Comparison of ENCODE assay signal across 8 cellular contexts in genomic region chr4:30718021-30718888, GRCh38. TPM values are rescaled to one million over a fixed set of nuclear protein-coding genes. Genes with fewer than 3 reads are reported as not detected.
DNase-seq lines count a peak whose midpoint lies in the region; ATAC-seq and TF ChIP-seq lines count a peak whose summit lies in the region.

No MANE protein-coding gene starts in this region.

- no peaks in the 10 kb centered on the region for H3K4me1 Mint-ChIP-seq in Caco-2 (ENCODE audit: low read depth, unreplicated experiment)
- H3K4me1 Mint-ChIP-seq in immature natural killer cell: peaks cover 25 to 32% of the 10 kb centered on the region in 2 donors
- H3K4me1 Mint-ChIP-seq in stimulated activated naive B cell treated with anti-CD40 and anti-IgM and Interleukin-4, amounts not matched to agents 10 μg/mL and 1 μg/mL and 100 μg/mL, for 72 hours: peaks cover 20 to 38% of the 10 kb centered on the region in 2 donors

- no peak for TF ChIP-seq POLR2A in breast epithelium (IDR thresholded peaks at IDR 0.05)

- ATAC-seq in stimulated activated naive B cell treated with anti-CD40 and anti-IgM and Interleukin-4, amounts not matched to agents 10 μg/mL and 1 μg/mL and 100 μg/mL, for 72 hours (replicated peaks): no peak
- ATAC-seq in HG03108 (IDR thresholded peaks at IDR 0.05; ENCODE audit: unreplicated experiment): no peak
- no peak for ATAC-seq in HG03045 (IDR thresholded peaks at IDR 0.05; ENCODE audit: unreplicated experiment)

- H3K9me3 Mint-ChIP-seq in Caco-2 (ENCODE audit: unreplicated experiment) (no peaks in the 10 kb centered on the region), immature natural killer cell (peaks cover 4 to 34% (median 12%) of the 10 kb centered on the region in 6 donors)
- no peaks in the 10 kb centered on the region for H3K9me3 Mint-ChIP-seq in stimulated activated naive B cell treated with anti-CD40 and anti-IgM and Interleukin-4, amounts not matched to agents 10 μg/mL and 1 μg/mL and 100 μg/mL, for 72 hours

- peaks cover 42% of the 10 kb centered on the region for H3K36me3 Mint-ChIP-seq in Caco-2 (ENCODE audit: insufficient read depth, unreplicated experiment)
- H3K36me3 Mint-ChIP-seq in immature natural killer cell: peaks cover 0 to 10% (median 0%) of the 10 kb centered on the region in 3 donors
- H3K36me3 Mint-ChIP-seq in stimulated activated naive B cell treated with anti-CD40 and anti-IgM and Interleukin-4, amounts not matched to agents 10 μg/mL and 1 μg/mL and 100 μg/mL, for 72 hours: peaks cover 3 to 14% of the 10 kb centered on the region in 2 donors

- H3K9me3 ChIP-seq in Caco-2 (no peaks in the 10 kb centered on the region), HUES64 (ENCODE audit: insufficient read depth, low read depth, low read length) (no peaks in the 10 kb centered on the region), breast epithelium (no peaks in the 10 kb centered on the region)

- H3K27me3 Mint-ChIP-seq in Caco-2 (ENCODE audit: insufficient read depth, unreplicated experiment) (no peaks in the 10 kb centered on the region), immature natural killer cell (ENCODE audit: low read depth in 3 of 3) (peaks cover 9 to 21% (median 19%) of the 10 kb centered on the region in 3 donors)
- peaks cover 54 to 64% of the 10 kb centered on the region in 2 donors for H3K27me3 Mint-ChIP-seq in stimulated activated naive B cell treated with anti-CD40 and anti-IgM and Interleukin-4, amounts not matched to agents 10 μg/mL and 1 μg/mL and 100 μg/mL, for 72 hours

- TF ChIP-seq CTCF in Caco-2 (IDR thresholded peaks at IDR 0.05; ENCODE audit: insufficient read depth in 1 of 2, low read depth in 1 of 2, low read length in 1 of 2, severe bottlenecking in 1 of 2, unreplicated experiment in 1 of 2) (no peak), breast epithelium (IDR thresholded peaks at IDR 0.05) (no peak)

- CTCF ChIA-PET in Caco-2 (lab: Charles Lee): interaction anchor here (0.8 kb wide), 1 partner anchor 148 kb away, joined by 3 read pairs; no protein-coding TSS in a partner anchor

- H3K27ac ChIP-seq in HUES64 (ENCODE audit: low read depth, low read length) (peak overlapping the region; percentile 82), breast epithelium (peak overlapping the region; percentile 14 to 15)

- POLR2A ChIA-PET in Caco-2 (lab: Charles Lee): interaction anchor here (0.7 kb wide), 1 partner anchor 956 kb away, joined by 3 read pairs; no protein-coding TSS in a partner anchor

- no TSS peak for BruUV-seq in Caco-2 (replicated peaks; lab: Mats Ljungman, UMichigan)

- intact Hi-C loops in Caco-2 (cut with micrococcal nuclease; ENCODE audit: unreplicated experiment): loop anchor here (1.0 to 10.0 kb wide), 7 partner anchors 39 to 1397 kb away; no protein-coding TSS in a partner anchor
- intact Hi-C loops in breast epithelium (cut with DNase I; ENCODE audit: low total_unique reads): no loop called here

- H3K4me1 ChIP-seq in Caco-2 (peaks cover 6% of the 10 kb centered on the region; the same call in 1 of the 2 replicates), HUES64 (ENCODE audit: insufficient read depth, low read length) (peaks cover 15% of the 10 kb centered on the region), breast epithelium (no peaks in the 10 kb centered on the region)

- H3K27ac Mint-ChIP-seq in Caco-2 (ENCODE audit: unreplicated experiment) (peak overlapping the region; percentile 85), immature natural killer cell (no peak overlapping the region)
- H3K27ac Mint-ChIP-seq in stimulated activated naive B cell treated with anti-CD40 and anti-IgM and Interleukin-4, amounts not matched to agents 10 μg/mL and 1 μg/mL and 100 μg/mL, for 72 hours: peak overlapping the region; percentile 92

- no peaks in the 10 kb centered on the region for H3K27me3 ChIP-seq in Caco-2 (replicated peaks; ENCODE audit: control insufficient read depth, insufficient read depth, low read length)
- peaks cover 32% of the 10 kb centered on the region for H3K27me3 ChIP-seq in HUES64 (ENCODE audit: insufficient read depth, low read length)
- H3K27me3 ChIP-seq in breast epithelium: peaks cover 0 to 11% of the 10 kb centered on the region in 2 donors

- H3K9ac ChIP-seq in HUES64 (ENCODE audit: low read depth, low read length): peak overlapping the region; percentile 73

- peak overlapping the region; percentile 58 for H3K4me3 ChIP-seq in Caco-2 (ENCODE audit: low read depth, low read length)
- H3K4me3 ChIP-seq in HUES64 (ENCODE audit: low read length): peak overlapping the region; percentile 89
- peak overlapping the region; percentile 53 to 76 (median 61) for H3K4me3 ChIP-seq in breast epithelium

- under 1% methylated on average over 45 of the region's 45 CpGs for WGBS in HUES64

- no peaks in the 10 kb centered on the region for H3K36me3 ChIP-seq in Caco-2 (ENCODE audit: control insufficient read depth, insufficient read depth, low read length)
- no peaks in the 10 kb centered on the region for H3K36me3 ChIP-seq in HUES64 (ENCODE audit: insufficient read depth, low read length)
- no peaks in the 10 kb centered on the region for H3K36me3 ChIP-seq in breast epithelium

- H3K4me3 Mint-ChIP-seq in Caco-2 (ENCODE audit: unreplicated experiment) (peak overlapping the region; percentile 87), immature natural killer cell (peak overlapping the region; percentile 30 to 74 (median 58))
- peak overlapping the region; percentile 33 to 79 for H3K4me3 Mint-ChIP-seq in stimulated activated naive B cell treated with anti-CD40 and anti-IgM and Interleukin-4, amounts not matched to agents 10 μg/mL and 1 μg/mL and 100 μg/mL, for 72 hours

- peak; percentile 60 for DNase-seq in Caco-2
- no peak for DNase-seq in breast epithelium (ENCODE audit: low spot score in 2 of 2)
- no peak for DNase-seq in immature natural killer cell
- no peak for DNase-seq in stimulated activated naive B cell treated with anti-CD40 and anti-IgM and Interleukin-4, amounts not matched to agents 10 μg/mL and 1 μg/mL and 100 μg/mL, for 72 hours
- no peak for DNase-seq in DMS153 treated with DMSO at 0.1 percent for 48 hours (lab: John Stamatoyannopoulos, UW; ENCODE audit: unreplicated experiment)

RNA-seq across cellular contexts. Expression of gene PCDH7, which starts 1.9 kb away (rescaled TPM):
- total RNA-seq in Caco-2 (2022) (16.3 and 19.1 TPM in 2 replicates), breast epithelium (10 to 100 TPM in 2 of 3 donors, 1 to 10 TPM in 1; 6.1 to 30.9 (median 14.4) TPM)
- polyA plus RNA-seq in HUES64 (2013, experiment 1 of 2): 8.5 TPM
- polyA plus RNA-seq in HUES64 (2013, experiment 2 of 2): 10.3 TPM
- not detected for polyA plus RNA-seq in immature natural killer cell

Comparison
In these comparisons a context has a peak if more than half of its experiments do, and no peak if none do; other contexts are left out.
1. DNase-seq: peak in Caco-2 (2 of 2); none in breast epithelium (0 of 2), immature natural killer cell (0 of 3), stimulated activated naive B cell treated with anti-CD40 and anti-IgM and Interleukin-4, amounts not matched to agents 10 μg/mL and 1 μg/mL and 100 μg/mL, for 72 hours (single experiment) and DMS153 treated with DMSO at 0.1 percent for 48 hours (single experiment).
2. H3K27ac Mint-ChIP-seq: peak in Caco-2 (single experiment) and stimulated activated naive B cell treated with anti-CD40 and anti-IgM and Interleukin-4, amounts not matched to agents 10 μg/mL and 1 μg/mL and 100 μg/mL, for 72 hours (single experiment); none in immature natural killer cell (0 of 6).
3. Peak in every context shown above with its lines, with median percentiles within 50 percentile points of each other: H3K4me3 ChIP-seq and H3K4me3 Mint-ChIP-seq.